In genomic region chr9:129761293-129761900, GRCh38 we compare ENCODE assay signal across 9 cellular contexts. TPM values are rescaled to one million over a fixed set of nuclear protein-coding genes. Genes with fewer than 3 reads are reported as not detected.
DNase-seq lines count a peak whose midpoint lies in the region; ATAC-seq and TF ChIP-seq lines count a peak whose summit lies in the region.
"Had no signal": no experiment of that assay in that cellular context is flagged by ENCODE, and none has a peak within 500 bp of the region (broad histone marks: within the 10 kb centered on the region; RNA-seq: fewer than 3 reads in every experiment).

No MANE protein-coding gene starts in this region.

- H3K27ac ChIP-seq in H9 (ENCODE audit: insufficient read length, low read depth, low read length) (no peak overlapping the region), endodermal cell (ENCODE audit: low read depth, low read length) (peak overlapping the region; percentile 16), lung (ENCODE audit: low read depth in 1 of 2, low read length in 1 of 2) (peak overlapping the region in 1 of 2 donors; percentile 76), subcutaneous abdominal adipose tissue (ENCODE audit: low read depth, low read length) (peak overlapping the region; percentile 50)

- H3K36me3 ChIP-seq in endodermal cell (ENCODE audit: control insufficient read depth, insufficient read depth, low read length) (no peaks in the 10 kb centered on the region), lung (ENCODE audit: control insufficient read depth in 2 of 2, insufficient read depth in 2 of 2, low read length in 2 of 2) (no peaks in the 10 kb centered on the region), subcutaneous abdominal adipose tissue (ENCODE audit: control insufficient read depth in 5 of 5, insufficient read depth in 5 of 5, low read length in 5 of 5) (no peaks in the 10 kb centered on the region)

- peak overlapping the region; percentile 43 for H3K18ac ChIP-seq in H9 (ENCODE audit: insufficient read length, low read depth, low read length)

- no peak overlapping the region for H2BK15ac ChIP-seq in H9 (ENCODE audit: low read depth, low read length)

- DNase-seq in H9 (no peak), endodermal cell (no peak), lung (ENCODE audit: low spot score) (peak; percentile 37), NCI-H2029 (lab: John Stamatoyannopoulos, UW) (no peak)
- no peak for DNase-seq in activated CD4-positive, alpha-beta T cell treated with anti-CD3 and anti-CD28 coated beads, Interleukin-2, amount 50 U/mL, for 1 hour
- no peak for DNase-seq in activated CD4-positive, alpha-beta T cell treated with anti-CD3 and anti-CD28 coated beads for 4 hours
- DNase-seq: activated CD4-positive, alpha-beta T cell treated with anti-CD3 and anti-CD28 coated beads, Interleukin-2, amount 50 U/mL, for 4 hours had no signal

- no peak overlapping the region for H3K9ac ChIP-seq in H9 (ENCODE audit: extremely low read depth, insufficient read length, low read length)
- H3K9ac ChIP-seq in endodermal cell (ENCODE audit: extremely low read depth, low read length, poor library complexity, severe bottlenecking): no peak overlapping the region
- H3K9ac ChIP-seq in subcutaneous abdominal adipose tissue (ENCODE audit: low read length in 5 of 5): peak overlapping the region in 1 of 5 donors; percentile 25

- no peak overlapping the region for H4K5ac ChIP-seq in H9 (ENCODE audit: insufficient read length, low read depth, low read length)

- no peaks in the 10 kb centered on the region for H4K20me1 ChIP-seq in H9 (ENCODE audit: control insufficient read depth, insufficient read depth, insufficient read length)

- H3K4me3 Mint-ChIP-seq in H9: no peak overlapping the region
- no peak overlapping the region for H3K4me3 Mint-ChIP-seq in endodermal cell

- no peak overlapping the region for H2BK20ac ChIP-seq in H9 (ENCODE audit: low read depth, low read length, poor library complexity, severe bottlenecking)

- H2AK5ac ChIP-seq in H9 (ENCODE audit: insufficient read length, low read length): no peak overlapping the region

- H3K4me2 ChIP-seq in H9 (ENCODE audit: insufficient read depth, insufficient read length, low read length): no peak overlapping the region

- no peak overlapping the region for H4K91ac ChIP-seq in H9 (ENCODE audit: insufficient read length, low read depth, low read length)

- H3K79me1 ChIP-seq in H9 (ENCODE audit: insufficient read depth, low read depth, low read length, poor library complexity, severe bottlenecking): no peaks in the 10 kb centered on the region

- H3K4ac ChIP-seq in H9 (ENCODE audit: low read depth, low read length): no peak overlapping the region

- WGBS in H9 (ENCODE audit: extremely low coverage, insufficient read length, low lambda C conversion rate): no CpG with 5 or more reads among the region's 11 CpGs
- WGBS in endodermal cell (ENCODE audit: insufficient coverage in 1 of 2, insufficient read length in 1 of 2), 2 experiments: 95 to 96% methylated on average over 11 of the region's 11 CpGs
- 55 to 76% methylated on average over 11 of the region's 11 CpGs for WGBS in lung, 2 donors

- no peaks in the 10 kb centered on the region for H3K79me2 ChIP-seq in H9 (ENCODE audit: insufficient read depth, low read length)

- no peak for ATAC-seq in lung (ENCODE audit: insufficient read depth, low FRiP score)
- no peak for ATAC-seq in HG02763 (IDR thresholded peaks at IDR 0.05; ENCODE audit: unreplicated experiment)

- no peaks in the 10 kb centered on the region for H3K9me3 Mint-ChIP-seq in H9
- no peaks in the 10 kb centered on the region for H3K9me3 Mint-ChIP-seq in endodermal cell

- H3K4me1 ChIP-seq in H9 (ENCODE audit: insufficient read depth, low read length): no peaks in the 10 kb centered on the region; the same call in 1 of the 2 replicates
- peaks cover 4% of the 10 kb centered on the region for H3K4me1 ChIP-seq in endodermal cell (ENCODE audit: control insufficient read depth, insufficient read depth, low read length)
- H3K4me1 ChIP-seq in lung (ENCODE audit: control insufficient read depth in 2 of 2, insufficient read depth in 2 of 2, low read length in 2 of 2): peaks cover 0 to 3% of the 10 kb centered on the region in 2 donors
- H3K4me1 ChIP-seq in subcutaneous abdominal adipose tissue (ENCODE audit: control insufficient read depth in 5 of 5, insufficient read depth in 5 of 5, low read length in 5 of 5): peaks cover 6 to 36% (median 27%) of the 10 kb centered on the region in 5 donors

- no peak overlapping the region for H3K23ac ChIP-seq in H9 (ENCODE audit: insufficient read length, low read depth, low read length)

- H3K36me3 Mint-ChIP-seq in H9 (ENCODE audit: insufficient read depth in 1 of 3, low read depth in 3 of 3): no peaks in the 10 kb centered on the region
- no peaks in the 10 kb centered on the region for H3K36me3 Mint-ChIP-seq in endodermal cell (ENCODE audit: low read depth)

- no peak overlapping the region for H3K56ac ChIP-seq in H9 (ENCODE audit: insufficient read length, low read depth, low read length)

- no peaks in the 10 kb centered on the region; the same call in 1 of the 2 replicates for H3K27me3 Mint-ChIP-seq in H9 (ENCODE audit: low read depth)
- peaks cover 3% of the 10 kb centered on the region for H3K27me3 Mint-ChIP-seq in endodermal cell (ENCODE audit: insufficient read depth)

- TF ChIP-seq CTCF in H9 (conservative IDR thresholded peaks at IDR 0.05) (no peak), endodermal cell (conservative IDR thresholded peaks at IDR 0.05) (no peak), lung (IDR thresholded peaks at IDR 0.05; ENCODE audit: control extremely low read depth, extremely low read depth) (no peak)

- H2BK12ac ChIP-seq in H9 (ENCODE audit: insufficient read length, low read depth, low read length): peak overlapping the region; percentile 8

- H3K14ac ChIP-seq in H9 (ENCODE audit: insufficient read depth, low read length): peak overlapping the region; percentile 8; the same call in 1 of the 2 replicates

- H3K9me3 ChIP-seq in H9 (ENCODE audit: control insufficient read depth, low read depth, low read length) (no peaks in the 10 kb centered on the region), endodermal cell (ENCODE audit: control insufficient read depth, low read length) (no peaks in the 10 kb centered on the region), lung (ENCODE audit: control insufficient read depth in 2 of 2, insufficient read depth in 1 of 2, low read length in 1 of 2) (no peaks in the 10 kb centered on the region), subcutaneous abdominal adipose tissue (ENCODE audit: control insufficient read depth in 5 of 5, low read length in 5 of 5) (no peaks in the 10 kb centered on the region)

- H3K4me3 ChIP-seq in endodermal cell (ENCODE audit: low read length): no peak overlapping the region
- H3K4me3 ChIP-seq in lung: no peak overlapping the region
- peak overlapping the region in 1 of 5 donors; percentile 36 for H3K4me3 ChIP-seq in subcutaneous abdominal adipose tissue (ENCODE audit: low read depth in 1 of 5, low read length in 5 of 5)

- no peak overlapping the region for H2BK120ac ChIP-seq in H9 (ENCODE audit: low read depth, low read length, poor library complexity, severe bottlenecking)

- no peak overlapping the region for H2BK5ac ChIP-seq in H9 (ENCODE audit: insufficient read length, low read length)

- H2AFZ ChIP-seq in H9 (ENCODE audit: low read length): no peak overlapping the region

- no peak overlapping the region for H3T11ph ChIP-seq in H9 (ENCODE audit: low read length)

- H3K23me2 ChIP-seq in H9 (ENCODE audit: insufficient read length, low read depth, low read length, poor library complexity, severe bottlenecking): no peaks in the 10 kb centered on the region

- no peak overlapping the region; a peak in 1 of 7 replicates for H3K27ac Mint-ChIP-seq in H9
- H3K27ac Mint-ChIP-seq in endodermal cell: peak overlapping the region; percentile 74

- H4K8ac ChIP-seq in H9 (replicated peaks; ENCODE audit: insufficient read length, low read depth, low read length): peak overlapping the region; percentile 56

- H3K27me3 ChIP-seq in H9 (ENCODE audit: insufficient read depth, low read length) (no peaks in the 10 kb centered on the region), endodermal cell (ENCODE audit: control insufficient read depth, insufficient read depth, low read length, poor library complexity, severe bottlenecking) (no peaks in the 10 kb centered on the region), lung (ENCODE audit: control insufficient read depth, insufficient read depth) (no peaks in the 10 kb centered on the region), subcutaneous abdominal adipose tissue (ENCODE audit: control insufficient read depth in 5 of 5, insufficient read depth in 4 of 5, low read length in 5 of 5) (peaks cover 0 to 11% (median 0%) of the 10 kb centered on the region in 5 donors)

- H3K4me1 Mint-ChIP-seq in H9 (peaks cover 6 to 10% of the 10 kb centered on the region in 2 experiments; a peak in 3 of 4 replicates), endodermal cell (peaks cover 9% of the 10 kb centered on the region)

RNA-seq across cellular contexts. Expression of gene PTGES, which starts 8.6 kb away (rescaled TPM):
- total RNA-seq in H9 (2021): 1.6 and 2.4 TPM in 2 replicates
- total RNA-seq in endodermal cell: under 1 TPM; 0.29 to 0.62 TPM
- polyA plus RNA-seq in endodermal cell (2013, experiment 1 of 2): 2.9 TPM
- polyA plus RNA-seq in endodermal cell (2013, experiment 2 of 2): 3.2 TPM
- 10 to 100 TPM; 12.0 to 16.0 TPM for total RNA-seq in lung
- polyA plus RNA-seq in lung: 10 to 100 TPM in 1 of 2 donors, 1 to 10 TPM in 1; 8.0 to 19.8 TPM

RNA-seq across cellular contexts. Expression of gene TOR1B, which starts 41.6 kb away (rescaled TPM):
- total RNA-seq in H9 (2021) (18.1 and 18.7 TPM in 2 replicates), endodermal cell (10 to 100 TPM; 15.2 to 16.9 TPM), lung (10 to 100 TPM; 25.5 to 26.4 TPM)
- polyA plus RNA-seq in endodermal cell (2013, experiment 1 of 2): 18.2 TPM
- 15.5 TPM for polyA plus RNA-seq in endodermal cell (2013, experiment 2 of 2)
- polyA plus RNA-seq in lung: 10 to 100 TPM; 10.1 to 26.7 TPM
